Comparison of ENCODE assay signal across 26 cellular contexts in genomic region chr4:6632125-6632524, GRCh38.
"Had no signal": no experiment of that assay in that cellular context is flagged by ENCODE, and none has a peak within 500 bp of the region (broad histone marks: within the 10 kb centered on the region; RNA-seq: fewer than 3 reads in every experiment).

No MANE protein-coding gene starts in this region.

- H3K27ac Mint-ChIP-seq: activated naive CD8-positive, alpha-beta T cell; activated T-helper 1 cell treated with anti-CD3 and anti-CD28 coated beads, Interleukin-12 subunit alpha, Interleukin-12 subunit beta, Interleukin-2, Interleukin-4 antibody, amounts not matched to agents 30 ng/mL and 10 ng/mL and 1 ng/mL, durations not matched to agents 14 hours and 24 hours and 36 hours; immature natural killer cell; memory B cell had no signal

- H3K9me3 Mint-ChIP-seq: activated T-helper 1 cell treated with anti-CD3 and anti-CD28 coated beads, Interleukin-12 subunit alpha, Interleukin-12 subunit beta, Interleukin-2, Interleukin-4 antibody, amounts not matched to agents 30 ng/mL and 10 ng/mL and 1 ng/mL, durations not matched to agents 14 hours and 24 hours and 36 hours; effector memory CD8-positive, alpha-beta T cell; immature natural killer cell; memory B cell; naive thymus-derived CD8-positive, alpha-beta T cell; neural crest cell had no signal

- H3K4me3 Mint-ChIP-seq: activated naive CD8-positive, alpha-beta T cell; activated T-helper 1 cell treated with anti-CD3 and anti-CD28 coated beads, Interleukin-12 subunit alpha, Interleukin-12 subunit beta, Interleukin-2, Interleukin-4 antibody, amounts not matched to agents 30 ng/mL and 10 ng/mL and 1 ng/mL, durations not matched to agents 14 hours and 24 hours and 36 hours; effector memory CD8-positive, alpha-beta T cell; immature natural killer cell; memory B cell; naive thymus-derived CD8-positive, alpha-beta T cell; neural crest cell had no signal

- H3K27me3 ChIP-seq: gastroesophageal sphincter, pancreas, right atrium auricular region, transverse colon had no signal

- DNase-seq: activated CD4-positive, alpha-beta T cell treated with anti-CD3 and anti-CD28 coated beads for 4 hours; activated CD4-positive, alpha-beta T cell treated with anti-CD3 and anti-CD28 coated beads, Interleukin-2, amount 50 U/mL, for 48 hours; activated CD8-positive, alpha-beta memory T cell treated with anti-CD3 and anti-CD28 coated beads for 24 hours; activated effector memory CD4-positive, alpha-beta T cell treated with anti-CD3 and anti-CD28 coated beads, Interleukin-2, amount 50 U/mL, for 16 hours; anterior cingulate cortex; cortex of kidney; effector memory CD8-positive, alpha-beta T cell; erythroblast; head of caudate nucleus; hypothalamus; immature natural killer cell; kidney; naive thymus-derived CD8-positive, alpha-beta T cell; nucleus accumbens; pancreas; stimulated activated CD4-positive, alpha-beta T cell treated with anti-CD3 and anti-CD28 coated beads, Interleukin-15, amount 100 ng/mL, for 24 hours; stimulated activated CD4-positive, alpha-beta T cell treated with anti-CD3 and anti-CD28 coated beads, Interleukin-2, amount 100 ng/mL, for 24 hours; stimulated activated naive CD4-positive, alpha-beta T cell; transverse colon had no signal

- H3K36me3 Mint-ChIP-seq: immature natural killer cell; memory B cell; naive thymus-derived CD8-positive, alpha-beta T cell had no signal

- H3K36me3 ChIP-seq: gastroesophageal sphincter, pancreas, right atrium auricular region, transverse colon had no signal

- H3K4me1 ChIP-seq: gastroesophageal sphincter, pancreas, right atrium auricular region, transverse colon had no signal

- H3K4me2 ChIP-seq: smooth muscle cell had no signal

- H3K27ac ChIP-seq: gastroesophageal sphincter, pancreas, right atrium auricular region, transverse colon had no signal

- H3K27me3 Mint-ChIP-seq: activated naive CD8-positive, alpha-beta T cell; effector memory CD8-positive, alpha-beta T cell; memory B cell; naive thymus-derived CD8-positive, alpha-beta T cell had no signal

- H3K4me1 Mint-ChIP-seq: immature natural killer cell; memory B cell; naive thymus-derived CD8-positive, alpha-beta T cell; neural crest cell had no signal

- H3K4me3 ChIP-seq: gastroesophageal sphincter, pancreas, right atrium auricular region, smooth muscle cell, transverse colon had no signal

- H3K9me3 ChIP-seq: gastroesophageal sphincter, pancreas, right atrium auricular region, transverse colon had no signal
